Comparison of ENCODE assay signal across 1 cellular context in genomic region chr4:151745727-151746231, GRCh38.
TF ChIP-seq lines count a peak whose summit lies in the region.

No MANE protein-coding gene starts in this region.

TF ChIP-seq in K562, 482 proteins besides CTCF, POLR2A, EP300 and RAD21 (continued from another document and continues in another):
- TF ChIP-seq JUND (IDR thresholded peaks at IDR 0.05; ENCODE audit: borderline replicate concordance, low read depth, low read length) (peak; percentile 10; the same call in 1 of the 2 replicates), JUND (tag; IDR thresholded peaks at IDR 0.05; ENCODE audit: borderline replicate concordance, low read depth, low read length) (no peak; the same call in 2 of the 3 replicates), DACH1 (IDR thresholded peaks at IDR 0.05; ENCODE audit: partially characterized antibody) (peak; percentile 44), RFX5 (IDR thresholded peaks at IDR 0.05; ENCODE audit: low read depth, low read length) (no peak), CREM (IDR thresholded peaks at IDR 0.05; ENCODE audit: low read depth) (peak; percentile 34; the same call in 1 of the 2 replicates), NEUROD1 (IDR thresholded peaks at IDR 0.05; ENCODE audit: borderline replicate concordance, low read depth, low read length, partially characterized antibody) (peak; percentile 31), ATF3 (IDR thresholded peaks at IDR 0.05) (no peak), ATF3 (CRISPR knock-in tag; conservative IDR thresholded peaks at IDR 0.05) (no peak), RFX1 (IDR thresholded peaks at IDR 0.05) (peak; percentile 63), HDAC6 (IDR thresholded peaks at IDR 0.05; ENCODE audit: low read depth, low read length) (no peak), PHF8 (IDR thresholded peaks at IDR 0.05; ENCODE audit: borderline replicate concordance, low read length) (no peak; the same call in 1 of the 2 replicates), KDM4B (IDR thresholded peaks at IDR 0.05; ENCODE audit: borderline replicate concordance in 2 of 2, low read depth in 1 of 2) (no peak), KLF10 (CRISPR knock-in tag; IDR thresholded peaks at IDR 0.05) (no peak), HDAC3 (IDR thresholded peaks at IDR 0.05; ENCODE audit: borderline replicate concordance, partially characterized antibody) (no peak), ZBTB2 (IDR thresholded peaks at IDR 0.05) (no peak), SMARCC2 (IDR thresholded peaks at IDR 0.05; ENCODE audit: low read depth) (peak; percentile 48; the same call in 1 of the 2 replicates), ARID2 (IDR thresholded peaks at IDR 0.05) (no peak), ZNF146 (CRISPR knock-in tag; IDR thresholded peaks at IDR 0.05; ENCODE audit: unreplicated experiment) (no peak), TRIM24 (IDR thresholded peaks at IDR 0.05) (no peak), FOXK2 (conservative IDR thresholded peaks at IDR 0.05 in 1 of 2, IDR thresholded peaks at IDR 0.05 in 1 of 2; ENCODE audit: low read depth in 2 of 2) (peak in 1 of 2 experiments; percentile 52; a peak in 3 of 4 replicates), ASH1L (IDR thresholded peaks at IDR 0.05; ENCODE audit: borderline replicate concordance, low read depth, partially characterized antibody) (no peak), CHD4 (IDR thresholded peaks at IDR 0.05; ENCODE audit: insufficient read depth, insufficient replicate concordance, low read depth, low read length, poor library complexity, severe bottlenecking) (no peak), E2F8 (IDR thresholded peaks at IDR 0.05; ENCODE audit: low read depth, partially characterized antibody) (no peak), DPF2 (IDR thresholded peaks at IDR 0.05) (peak; percentile 66), MED1 (CRISPR knock-in tag; IDR thresholded peaks at IDR 0.05; ENCODE audit: borderline replicate concordance) (no peak), TBP (optimal IDR thresholded peaks at IDR 0.05; ENCODE audit: low read depth, low read length) (peak; percentile 9), FUS (optimal IDR thresholded peaks at IDR 0.05; ENCODE audit: low read depth, low read length) (no peak), TOE1 (IDR thresholded peaks at IDR 0.05; ENCODE audit: borderline replicate concordance) (no peak), TOE1 (CRISPR knock-in tag; IDR thresholded peaks at IDR 0.05; ENCODE audit: borderline replicate concordance, low read depth) (no peak), HNRNPK (IDR thresholded peaks at IDR 0.05; ENCODE audit: low read depth, low read length, poor library complexity, severe bottlenecking) (no peak), STAT6 (CRISPR knock-in tag; IDR thresholded peaks at IDR 0.05) (no peak), ADNP (tag; IDR thresholded peaks at IDR 0.05) (no peak), NCOR1 (IDR thresholded peaks at IDR 0.05) (peak; percentile 74; the same call in 1 of the 2 replicates), CBFB (CRISPR knock-in tag; IDR thresholded peaks at IDR 0.05) (no peak), ZC3H11A (IDR thresholded peaks at IDR 0.05; ENCODE audit: low read depth, low read length) (no peak), KLF1 (tag; IDR thresholded peaks at IDR 0.05) (no peak), MTA2 (IDR thresholded peaks at IDR 0.05; ENCODE audit: low read depth) (0 out of 2 replicates have a peak, but pooled peaks have one; percentile 23), TCF3 (CRISPR knock-in tag; IDR thresholded peaks at IDR 0.05) (peak; percentile 77), ETV1 (tag; conservative IDR thresholded peaks at IDR 0.05; ENCODE audit: low read depth) (no peak), USF1 (CRISPR knock-in tag; IDR thresholded peaks at IDR 0.05) (no peak), CLOCK (CRISPR knock-in tag; IDR thresholded peaks at IDR 0.05; ENCODE audit: borderline replicate concordance) (no peak), BHLHE40 (IDR thresholded peaks at IDR 0.05; ENCODE audit: low read length) (peak; percentile 13; the same call in 1 of the 2 replicates), ETS1 (conservative IDR thresholded peaks at IDR 0.05; ENCODE audit: control insufficient read depth, low read depth, low read length) (no peak), HDAC2 (IDR thresholded peaks at IDR 0.05) (0 out of 2 replicates have a peak, but pooled peaks have one; percentile 26), TBL1XR1 (IDR thresholded peaks at IDR 0.05; ENCODE audit: low read length in 2 of 2) (0 out of 4 replicates have a peak, but pooled peaks of 1 of the 2 experiments have one; percentile 40), OTX1 (CRISPR knock-in tag; IDR thresholded peaks at IDR 0.05) (no peak), KLF16 (IDR thresholded peaks at IDR 0.05) (peak; percentile 28; the same call in 1 of the 2 replicates), RBM25 (IDR thresholded peaks at IDR 0.05; ENCODE audit: low read depth, low read length, severe bottlenecking) (no peak), HEY1 (CRISPR knock-in tag; IDR thresholded peaks at IDR 0.05; ENCODE audit: borderline replicate concordance) (no peak), ZNF764 (CRISPR knock-in tag; IDR thresholded peaks at IDR 0.05; ENCODE audit: low read depth) (no peak), ZBTB26 (CRISPR knock-in tag; IDR thresholded peaks at IDR 0.05) (no peak), ZNF212 (CRISPR knock-in tag; IDR thresholded peaks at IDR 0.05) (no peak), SFPQ (IDR thresholded peaks at IDR 0.05; ENCODE audit: low read depth, low read length) (no peak), POLR3A (IDR thresholded peaks at IDR 0.05; ENCODE audit: borderline replicate concordance, extremely low read depth, insufficient read depth, insufficient read length) (no peak), CBFA2T3 (IDR thresholded peaks at IDR 0.05) (peak; percentile 86), NBN (IDR thresholded peaks at IDR 0.05; ENCODE audit: low read depth) (no peak), KDM1A (IDR thresholded peaks at IDR 0.05) (peak in 1 of 2 experiments; percentile 23; a peak in 1 of 4 replicates), FOXA1 (IDR thresholded peaks at IDR 0.05; ENCODE audit: borderline replicate concordance) (no peak)
